ENCODE assay signal across 16 cellular contexts in the genomic region with DNA sequence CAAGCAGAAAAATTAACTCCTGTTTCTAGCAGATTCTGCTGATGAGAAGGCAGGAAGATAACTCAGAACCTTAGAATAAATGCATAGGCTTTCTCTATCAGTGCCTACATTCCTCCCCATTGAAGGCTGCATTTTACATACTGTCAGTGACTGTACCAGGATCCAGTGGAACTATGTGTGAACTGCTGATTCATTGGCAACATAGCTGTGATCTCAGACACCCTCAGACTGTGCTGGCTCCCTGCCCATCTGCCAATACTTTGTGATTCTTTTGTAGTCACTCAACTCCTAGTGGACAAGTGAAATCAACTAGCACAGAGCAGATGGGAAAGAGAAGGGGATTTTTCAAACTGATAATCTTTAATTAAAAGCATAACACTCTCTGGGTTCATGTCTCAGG.
DNase-seq lines count a peak whose midpoint lies in the region; ATAC-seq and TF ChIP-seq lines count a peak whose summit lies in the region.
"Had no signal": no experiment of that assay in that cellular context is flagged by ENCODE, and none has a peak within 500 bp of the region (broad histone marks: within the 10 kb centered on the region; RNA-seq: fewer than 3 reads in every experiment).

No MANE protein-coding gene starts in this region.

- no peak for TF ChIP-seq CTCF in BE2C (IDR thresholded peaks at IDR 0.05; ENCODE audit: low read depth, low read length)
- peak; percentile 25 for TF ChIP-seq CTCF in brain microvascular endothelial cell (IDR thresholded peaks at IDR 0.05; ENCODE audit: low read depth, low read length, missing control alignments)
- no peak for TF ChIP-seq CTCF in left lung (IDR thresholded peaks at IDR 0.05)
- no peak for TF ChIP-seq CTCF in GM13976 (IDR thresholded peaks at IDR 0.05; ENCODE audit: borderline replicate concordance, control extremely low read depth, extremely low read depth, insufficient read depth, missing control alignments)

- H3K4me3 ChIP-seq in BE2C (ENCODE audit: low read depth, low read length) (no peak overlapping the region), brain microvascular endothelial cell (ENCODE audit: low read depth, low read length) (no peak overlapping the region), left lung (no peak overlapping the region)
- H3K4me3 ChIP-seq: ascending aorta, tibial nerve had no signal

- ATAC-seq in left lung (peak; percentile 52), HG02885 (IDR thresholded peaks at IDR 0.05; ENCODE audit: poor library complexity, unreplicated experiment) (no peak)
- ATAC-seq: natural killer cell treated with Interleukin-12 subunit alpha and Interleukin-12 subunit beta and Interleukin-15 and Interleukin-18, amount 100 ng/mL, for 72 hours had no signal

- DNase-seq in BE2C, result peak; percentile 15
- peak; percentile 75 for DNase-seq in HT1080 (ENCODE audit: low read depth)
- peak; percentile 98 for DNase-seq in brain microvascular endothelial cell
- peak in 1 of 2 donors; percentile 31 for DNase-seq in left lung
- no peak for DNase-seq in SKM-1 (lab: John Stamatoyannopoulos, UW; ENCODE audit: unreplicated experiment)
- no peak for DNase-seq in GM13976 (ENCODE audit: low spot score)
- DNase-seq in stimulated activated naive CD4-positive, alpha-beta T cell (lab: John Stamatoyannopoulos, UW), result no peak
- DNase-seq: activated CD8-positive, alpha-beta memory T cell treated with anti-CD3 and anti-CD28 coated beads for 24 hours; CD8-positive, alpha-beta memory T cell; hippocampal formation; NCI-H1417 treated with DMSO at 0.1 percent for 48 hours; stimulated activated CD4-positive, alpha-beta T cell treated with anti-CD3 and anti-CD28 coated beads, Interleukin-2, amount 100 ng/mL, for 24 hours had no signal

- H3K9me3 ChIP-seq in BE2C (no peaks in the 10 kb centered on the region), left lung (no peaks in the 10 kb centered on the region)
- H3K9me3 ChIP-seq: ascending aorta, tibial nerve had no signal

- in situ Hi-C loops in brain microvascular endothelial cell (cut with HindIII; ENCODE audit: low pct_ligation_motif_present, low sequenced_read_pairs) (no loop called here), GM13976 (cut with MboI; ENCODE audit: low sequenced_read_pairs, unreplicated experiment) (no loop called here)

- intact Hi-C loops in left lung (cut with DNase I), result no loop called here

- H3K27ac ChIP-seq in brain microvascular endothelial cell (peak overlapping the region; percentile 60), left lung (no peak overlapping the region)
- H3K27ac ChIP-seq: ascending aorta, tibial nerve had no signal

- H3K4me1 ChIP-seq in BE2C, result peaks cover 3% of the 10 kb centered on the region
- H3K4me1 ChIP-seq in left lung, result no peaks in the 10 kb centered on the region
- H3K4me1 ChIP-seq: ascending aorta, tibial nerve had no signal

- H3K27me3 ChIP-seq in BE2C (no peaks in the 10 kb centered on the region), brain microvascular endothelial cell (replicated peaks) (no peaks in the 10 kb centered on the region), left lung (no peaks in the 10 kb centered on the region)
- H3K27me3 ChIP-seq: ascending aorta, tibial nerve had no signal

- H3K36me3 ChIP-seq in BE2C (no peaks in the 10 kb centered on the region), brain microvascular endothelial cell (replicated peaks) (no peaks in the 10 kb centered on the region), left lung (no peaks in the 10 kb centered on the region)
- H3K36me3 ChIP-seq: ascending aorta, tibial nerve had no signal

Comparison
In these comparisons a context has a peak if more than half of its experiments do, and no peak if none do; other contexts are left out.
1. DNase-seq: peak in BE2C (single experiment), HT1080 (single experiment) and brain microvascular endothelial cell (single experiment); none in SKM-1 (single experiment), GM13976 (single experiment) and stimulated activated naive CD4-positive, alpha-beta T cell (0 of 6).